11 cellular contexts compared by ENCODE assay signal in the genomic region with DNA sequence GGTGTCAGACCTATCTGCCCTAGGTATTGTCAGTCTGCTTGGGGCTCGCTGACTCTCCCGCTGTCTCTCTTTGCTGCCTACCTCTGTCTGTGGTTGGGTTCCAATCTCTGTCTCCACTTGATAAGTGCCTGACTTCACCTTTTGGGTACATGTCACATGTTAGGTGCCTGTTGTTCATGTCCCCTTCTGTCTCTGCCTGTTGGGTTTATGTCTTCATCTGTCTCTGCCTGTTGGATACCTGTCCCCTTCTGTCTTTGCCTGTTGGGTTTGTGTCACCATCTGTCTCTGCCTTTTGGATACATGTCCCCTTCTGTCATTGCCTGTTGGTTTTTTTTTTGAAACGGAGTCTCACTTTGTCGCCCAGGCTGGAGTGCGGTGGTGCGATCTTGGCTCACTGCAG. TPM values are rescaled to one million over a fixed set of nuclear protein-coding genes. Genes with fewer than 3 reads are reported as not detected.
DNase-seq lines count a peak whose midpoint lies in the region; ATAC-seq and TF ChIP-seq lines count a peak whose summit lies in the region.
"Had no signal": no experiment of that assay in that cellular context is flagged by ENCODE, and none has a peak within 500 bp of the region (broad histone marks: within the 10 kb centered on the region; RNA-seq: fewer than 3 reads in every experiment).

No MANE protein-coding gene starts in this region.

- peaks cover 0 to 21% (median 0%) of the 10 kb centered on the region in 3 donors for H3K36me3 Mint-ChIP-seq in naive thymus-derived CD8-positive, alpha-beta T cell

- no peaks in the 10 kb centered on the region for H4K20me1 ChIP-seq in DOHH2 (ENCODE audit: control insufficient read depth, insufficient read depth, low read depth, low read length)

- H3K27ac Mint-ChIP-seq in naive thymus-derived CD8-positive, alpha-beta T cell, result peak overlapping the region; percentile 3 to 99 (median 90)

- H3K9me3 Mint-ChIP-seq in naive thymus-derived CD8-positive, alpha-beta T cell, result no peaks in the 10 kb centered on the region

- H3K27me3 ChIP-seq in DOHH2 (ENCODE audit: control insufficient read depth, low read length), result no peaks in the 10 kb centered on the region

- H3K9me3 ChIP-seq in DOHH2 (ENCODE audit: control insufficient read depth, insufficient read depth, low read length) (no peaks in the 10 kb centered on the region), KOPT-K1 (ENCODE audit: insufficient read depth, low read length, poor library complexity, severe bottlenecking) (no peaks in the 10 kb centered on the region)

- peaks cover 82% of the 10 kb centered on the region for H3K4me1 ChIP-seq in DOHH2 (ENCODE audit: control insufficient read depth, low read length)
- H3K4me1 ChIP-seq: parathyroid adenoma had no signal

- TF ChIP-seq CTCF in DOHH2 (IDR thresholded peaks at IDR 0.05; ENCODE audit: low read depth, low read length, poor library complexity, severe bottlenecking), result no peak

- peaks cover 55 to 97% (median 93%) of the 10 kb centered on the region in 4 donors for H3K4me1 Mint-ChIP-seq in naive thymus-derived CD8-positive, alpha-beta T cell

- intact Hi-C loops in left colon (cut with DNase I, micrococcal nuclease), result no loop called here

- peaks cover 36% of the 10 kb centered on the region for H3K79me2 ChIP-seq in DOHH2 (ENCODE audit: control insufficient read depth, low read length)

- no peak for DNase-seq in naive thymus-derived CD8-positive, alpha-beta T cell
- no peak for DNase-seq in left colon
- DNase-seq: foreskin melanocyte, kidney glomerular epithelial cell had no signal

- H3K4me2 ChIP-seq in DOHH2 (ENCODE audit: low read length), result peak overlapping the region; percentile 98

- H3K36me3 ChIP-seq in DOHH2 (ENCODE audit: control insufficient read depth, low read length) (peaks cover 24% of the 10 kb centered on the region), KOPT-K1 (ENCODE audit: insufficient read depth, low read length) (peaks cover 26% of the 10 kb centered on the region)

- H3K27ac ChIP-seq in DOHH2 (ENCODE audit: low read depth, low read length) (peak overlapping the region; percentile 95), KOPT-K1 (ENCODE audit: low read depth, low read length, poor library complexity, severe bottlenecking) (peak overlapping the region; percentile 69), angular gyrus (ENCODE audit: low read depth, low read length) (peak overlapping the region; percentile 76)
- H3K27ac ChIP-seq: parathyroid adenoma had no signal

- no peaks in the 10 kb centered on the region for H3K27me3 Mint-ChIP-seq in naive thymus-derived CD8-positive, alpha-beta T cell

- POLR2A ChIA-PET in naive thymus-derived CD8-positive, alpha-beta T cell (lab: Charles Lee), result interaction anchor here (1.4 kb wide), 1 partner anchor 43 kb away, joined by 7 read pairs; no protein-coding TSS in a partner anchor

- no peaks in the 10 kb centered on the region for H3K9me2 ChIP-seq in DOHH2 (replicated peaks; ENCODE audit: control insufficient read depth, low read length)

- H3K4me3 Mint-ChIP-seq in naive thymus-derived CD8-positive, alpha-beta T cell, result peak overlapping the region in 9 of 10 donors; percentile 6 to 95 (median 35)

- peaks cover 23% of the 10 kb centered on the region for H3F3A ChIP-seq in DOHH2 (ENCODE audit: control insufficient read depth, insufficient read depth)

- H3K4me3 ChIP-seq in DOHH2 (ENCODE audit: low read length), result peak overlapping the region; percentile 78

- no peak for ATAC-seq in naive thymus-derived CD8-positive, alpha-beta T cell
- no peak for ATAC-seq in GM21717 (IDR thresholded peaks at IDR 0.05; ENCODE audit: unreplicated experiment)
- ATAC-seq in HG03342 (IDR thresholded peaks at IDR 0.05; ENCODE audit: unreplicated experiment), result no peak
- ATAC-seq in GM21529 (IDR thresholded peaks at IDR 0.05; ENCODE audit: unreplicated experiment), result no peak
- no peak for ATAC-seq in left colon

RNA-seq across cellular contexts. Expression of a gene that starts 14.6 kb away (rescaled TPM):
- total RNA-seq in naive thymus-derived CD8-positive, alpha-beta T cell, result 10 to 100 TPM; 95.2 to 97.0 TPM
- 100 to 1,000 TPM; 125 to 137 (median 125) TPM for polyA plus RNA-seq in naive thymus-derived CD8-positive, alpha-beta T cell
- 100 to 1,000 TPM; 173 to 192 TPM for total RNA-seq in left colon
